Comparison of ENCODE assay signal across 26 cellular contexts in genomic region chr7:129381710-129382484, GRCh38.
"Had no signal": no experiment of that assay in that cellular context is flagged by ENCODE, and none has a peak within 500 bp of the region (broad histone marks: within the 10 kb centered on the region; RNA-seq: fewer than 3 reads in every experiment).

No MANE protein-coding gene starts in this region.

- H3K9me3 Mint-ChIP-seq: activated CD4-positive, alpha-beta T cell treated with anti-CD3 and anti-CD28 coated beads, Interleukin-2, amount 10 ng/mL, durations not matched to agents 7 days and 5 days; activated naive CD4-positive, alpha-beta T cell treated with anti-CD3 and anti-CD28 coated beads, Interleukin-2, amount 50 U/mL, for 24 hours; activated naive CD8-positive, alpha-beta T cell treated with anti-CD3 and anti-CD28 coated beads, Interleukin-2, amount 50 U/mL, for 24 hours; WTC11 had no signal

- DNase-seq: activated CD4-positive, alpha-beta T cell treated with anti-CD3 and anti-CD28 coated beads, Interleukin-2, amount 10 ng/mL, durations not matched to agents 7 days and 5 days; activated CD4-positive, CD25-positive, alpha-beta regulatory T cell treated with anti-CD3 and anti-CD28 coated beads, Interleukin-2, amount 50 U/mL, for 72 hours; activated gamma-delta T cell; activated naive CD8-positive, alpha-beta T cell treated with anti-CD3 and anti-CD28 coated beads, Interleukin-2, amount 50 U/mL, for 24 hours; activated T-cell treated with anti-CD3 and anti-CD28 coated beads for 4 hours; amniotic stem cell; body of pancreas; central memory CD4-positive, alpha-beta T cell; MG63; NCI-H1105; NCI-H1436; NCI-H1694 treated with DMSO at 0.1 percent for 48 hours; NCI-H2029 treated with DMSO at 0.1 percent for 48 hours; NCI-H446; NCI-H524; Peyer's patch; Right ventricle myocardium superior; SJCRH30; SK-N-SH; T-helper 9 cell had no signal

- H3K27me3 Mint-ChIP-seq: activated CD4-positive, alpha-beta T cell treated with anti-CD3 and anti-CD28 coated beads, Interleukin-2, amount 10 ng/mL, durations not matched to agents 7 days and 5 days; activated naive CD4-positive, alpha-beta T cell treated with anti-CD3 and anti-CD28 coated beads, Interleukin-2, amount 50 U/mL, for 24 hours; activated naive CD8-positive, alpha-beta T cell treated with anti-CD3 and anti-CD28 coated beads, Interleukin-2, amount 50 U/mL, for 24 hours had no signal

- ATAC-seq: activated naive CD8-positive, alpha-beta T cell treated with anti-CD3 and anti-CD28 coated beads, Interleukin-2, amount 50 U/mL, for 24 hours; body of pancreas; HepG2; WTC11 had no signal

- H3K4me1 ChIP-seq: ascending aorta, body of pancreas had no signal

- H3K4me3 ChIP-seq: ascending aorta, body of pancreas, MG63, Peyer's patch, SJCRH30 had no signal

- H3K36me3 Mint-ChIP-seq: WTC11 had no signal

- H3K36me3 ChIP-seq: MG63, SJCRH30 had no signal

- H3K27me3 ChIP-seq: ascending aorta, body of pancreas, MG63, Peyer's patch, SJCRH30 had no signal

- H3K9ac ChIP-seq: SK-N-SH had no signal

- H3K27ac Mint-ChIP-seq: activated CD4-positive, alpha-beta T cell treated with anti-CD3 and anti-CD28 coated beads, Interleukin-2, amount 10 ng/mL, durations not matched to agents 7 days and 5 days; activated naive CD4-positive, alpha-beta T cell treated with anti-CD3 and anti-CD28 coated beads, Interleukin-2, amount 50 U/mL, for 24 hours; activated naive CD8-positive, alpha-beta T cell treated with anti-CD3 and anti-CD28 coated beads, Interleukin-2, amount 50 U/mL, for 24 hours; WTC11 had no signal

- H3K4me2 ChIP-seq: SK-N-SH had no signal

- H3K27ac ChIP-seq: ascending aorta, body of pancreas, Peyer's patch, RWPE1, SJCRH30 had no signal

- FAIRE-seq: bronchial epithelial cell, HepG2 had no signal

- H3K9me3 ChIP-seq: ascending aorta, body of pancreas, MG63, Peyer's patch, SJCRH30, SK-N-SH had no signal

- H3K4me3 Mint-ChIP-seq: activated CD4-positive, alpha-beta T cell treated with anti-CD3 and anti-CD28 coated beads, Interleukin-2, amount 10 ng/mL, durations not matched to agents 7 days and 5 days; activated naive CD4-positive, alpha-beta T cell treated with anti-CD3 and anti-CD28 coated beads, Interleukin-2, amount 50 U/mL, for 24 hours; activated naive CD8-positive, alpha-beta T cell treated with anti-CD3 and anti-CD28 coated beads, Interleukin-2, amount 50 U/mL, for 24 hours; WTC11 had no signal
